In the genomic region with DNA sequence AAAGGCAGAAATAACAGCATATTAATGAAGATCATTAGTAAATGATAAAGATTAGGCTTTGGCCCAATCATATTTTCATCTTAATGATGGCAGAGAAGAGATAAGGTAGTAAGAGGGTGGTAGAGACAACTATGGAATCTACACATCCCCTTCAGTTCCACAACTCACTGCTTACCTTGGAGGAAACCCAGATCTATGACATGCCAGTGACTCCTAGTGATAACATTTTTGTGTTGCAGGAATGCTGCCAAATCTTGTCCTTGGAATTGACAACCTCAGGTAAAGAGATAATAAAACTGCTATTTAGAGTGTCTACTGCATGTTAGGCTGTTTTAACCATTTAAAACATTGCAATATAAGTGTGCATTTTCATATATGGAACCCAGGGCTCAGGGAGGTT, we compare ENCODE assay signal across 24 cellular contexts.
"Had no signal": no experiment of that assay in that cellular context is flagged by ENCODE, and none has a peak within 500 bp of the region (broad histone marks: within the 10 kb centered on the region; RNA-seq: fewer than 3 reads in every experiment).

No MANE protein-coding gene starts in this region.

- H3K27me3 ChIP-seq: brain microvascular endothelial cell, gastrocnemius medialis, neural progenitor cell, tibial artery had no signal

- H3K4me1 ChIP-seq: gastrocnemius medialis, neural progenitor cell, psoas muscle, tibial artery had no signal

- H3K9me3 Mint-ChIP-seq: neural progenitor cell had no signal

- H3K36me3 Mint-ChIP-seq: activated naive CD8-positive, alpha-beta T cell treated with anti-CD3 and anti-CD28 coated beads for 36 hours; memory B cell; naive B cell; neural progenitor cell had no signal

- H3K36me3 ChIP-seq: brain microvascular endothelial cell, gastrocnemius medialis, neural progenitor cell, tibial artery had no signal

- H3K27ac Mint-ChIP-seq: activated B cell treated with CpG ODN at 0.5 μM for 24 hours; activated CD4-positive, alpha-beta memory T cell treated with anti-CD3 and anti-CD28 coated beads, Interleukin-2, amount 10 ng/mL, durations not matched to agents 7 days and 5 days; activated naive CD8-positive, alpha-beta T cell treated with anti-CD3 and anti-CD28 coated beads for 36 hours; activated T-helper 17 cell treated with anti-CD3 and anti-CD28 coated beads, Interleukin-2, amount 50 U/mL, for 72 hours; memory B cell; naive B cell; neural progenitor cell had no signal

- H3K4me3 ChIP-seq: gastrocnemius medialis, mucosa of descending colon, neural progenitor cell, psoas muscle, tibial artery had no signal

- H3K4me1 Mint-ChIP-seq: activated B cell treated with CpG ODN at 0.5 μM for 24 hours; activated CD4-positive, alpha-beta memory T cell treated with anti-CD3 and anti-CD28 coated beads, Interleukin-2, amount 10 ng/mL, durations not matched to agents 7 days and 5 days; activated T-helper 17 cell treated with anti-CD3 and anti-CD28 coated beads, Interleukin-2, amount 50 U/mL, for 72 hours; memory B cell; naive B cell; neural progenitor cell had no signal

- DNase-seq: activated B cell treated with CpG ODN at 0.5 μM for 24 hours; activated CD4-positive, alpha-beta memory T cell treated with anti-CD3 and anti-CD28 coated beads, Interleukin-2, amount 10 ng/mL, durations not matched to agents 7 days and 5 days; activated CD4-positive, alpha-beta T cell treated with anti-CD3 and anti-CD28 coated beads for 4 hours; activated naive CD4-positive, alpha-beta T cell; activated naive CD8-positive, alpha-beta T cell treated with anti-CD3 and anti-CD28 coated beads for 36 hours; activated T-cell treated with anti-CD3 and anti-CD28 coated beads, Interleukin-2, amount 50 U/mL, for 1 hour; brain microvascular endothelial cell; cerebellar nuclear complex; effector CD4-positive, alpha-beta T cell; gastrocnemius medialis; head of caudate nucleus; mucosa of descending colon; naive B cell; psoas muscle; right cardiac atrium; stimulated activated CD4-positive, alpha-beta T cell treated with anti-CD3 and anti-CD28 coated beads, Interleukin-2, amount 100 ng/mL, for 24 hours; stimulated activated naive CD4-positive, alpha-beta T cell treated with Interleukin-2 at 50 U/mL for 16 hours; tibial artery had no signal

- H3K4me2 ChIP-seq: neural progenitor cell had no signal

- H2AFZ ChIP-seq: neural progenitor cell had no signal

- H3K9ac ChIP-seq: neural progenitor cell had no signal

- ATAC-seq: activated T-helper 17 cell treated with anti-CD3 and anti-CD28 coated beads, Interleukin-2, amount 50 U/mL, for 72 hours; esophagus mucosa; gastrocnemius medialis; mucosa of descending colon; psoas muscle; right cardiac atrium had no signal

- H3K27me3 Mint-ChIP-seq: activated B cell treated with CpG ODN at 0.5 μM for 24 hours; activated CD4-positive, alpha-beta memory T cell treated with anti-CD3 and anti-CD28 coated beads, Interleukin-2, amount 10 ng/mL, durations not matched to agents 7 days and 5 days; activated T-helper 17 cell treated with anti-CD3 and anti-CD28 coated beads, Interleukin-2, amount 50 U/mL, for 72 hours; memory B cell; naive B cell had no signal

- H3K4me3 Mint-ChIP-seq: activated B cell treated with CpG ODN at 0.5 μM for 24 hours; activated CD4-positive, alpha-beta memory T cell treated with anti-CD3 and anti-CD28 coated beads, Interleukin-2, amount 10 ng/mL, durations not matched to agents 7 days and 5 days; activated naive CD8-positive, alpha-beta T cell treated with anti-CD3 and anti-CD28 coated beads for 36 hours; activated T-helper 17 cell treated with anti-CD3 and anti-CD28 coated beads, Interleukin-2, amount 50 U/mL, for 72 hours; memory B cell; naive B cell; neural progenitor cell had no signal

- FAIRE-seq: TTC549, urothelium cell line had no signal

- H3K27ac ChIP-seq: brain microvascular endothelial cell, gastrocnemius medialis, neural progenitor cell, psoas muscle, tibial artery had no signal

- H3K9me3 ChIP-seq: gastrocnemius medialis, mucosa of descending colon, psoas muscle, tibial artery had no signal
